ENCODE assay signal across 19 cellular contexts in the genomic region with DNA sequence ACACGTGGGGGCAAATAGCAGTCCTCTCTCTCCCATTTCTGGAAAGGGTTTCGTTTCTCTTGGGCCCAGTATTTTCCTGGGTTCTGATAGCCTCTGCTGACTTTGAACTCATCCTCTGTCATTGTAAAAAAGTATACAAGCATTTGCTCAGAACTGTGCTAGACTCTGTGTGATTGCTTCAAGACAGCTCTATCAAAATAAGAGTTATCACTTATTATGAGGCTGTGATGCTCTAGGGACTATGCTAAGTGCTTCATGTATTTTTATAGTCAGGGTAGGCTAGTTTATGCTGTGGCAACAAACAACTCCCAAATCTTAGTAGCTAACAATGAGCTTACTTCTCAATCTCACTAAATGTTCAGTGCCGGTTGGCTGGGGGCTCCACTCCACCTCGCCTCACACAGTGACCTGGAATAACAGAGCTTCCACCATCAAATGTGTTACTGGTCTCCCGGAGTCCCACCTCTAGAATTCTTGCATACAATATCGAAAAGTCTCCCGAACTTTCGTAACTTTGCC.
DNase-seq lines count a peak whose midpoint lies in the region; ATAC-seq and TF ChIP-seq lines count a peak whose summit lies in the region.
"Had no signal": no experiment of that assay in that cellular context is flagged by ENCODE, and none has a peak within 500 bp of the region (broad histone marks: within the 10 kb centered on the region; RNA-seq: fewer than 3 reads in every experiment).

No MANE protein-coding gene starts in this region.

- no TSS peak for BruUV-seq in A673 (replicated peaks; lab: Mats Ljungman, UMichigan)

- H3K9me2 ChIP-seq in SK-N-SH = no peaks in the 10 kb centered on the region

- no peak overlapping the region for H3K4me3 ChIP-seq in SK-N-SH (ENCODE audit: low read depth in 2 of 2, low read length in 1 of 2)
- H3K4me3 ChIP-seq in coronary artery = no peak overlapping the region
- H3K4me3 ChIP-seq in rectal smooth muscle tissue (ENCODE audit: low read length) = no peak overlapping the region
- no peak overlapping the region for H3K4me3 ChIP-seq in vagina
- no peak overlapping the region for H3K4me3 ChIP-seq in A673 (ENCODE audit: low read depth, low read length, poor library complexity, severe bottlenecking)
- H3K4me3 ChIP-seq: adrenal gland; BLaER1 treated with 17β-estradiol and CSF1 and Interleukin-3, amounts not matched to agents 10 nM and 100 nM; heart right ventricle had no signal

- CTCF ChIA-PET in SK-N-SH (lab: Yijun Ruan, JAX) (interaction anchor here (0.8 to 1.8 kb wide), 5 partner anchors 16 to 386 kb away, joined by 3 to 6 read pairs (median 3); no protein-coding TSS in a partner anchor), A673 (lab: Charles Lee) (no interaction called here)

- DNase-seq in SK-N-SH = no peak
- DNase-seq in coronary artery (ENCODE audit: low spot score) = no peak
- DNase-seq in vagina (ENCODE audit: extremely low spot score in 2 of 2) = no peak
- no peak for DNase-seq in A673 (ENCODE audit: low spot score)
- no peak for DNase-seq in SIG-M5 (lab: John Stamatoyannopoulos, UW)
- DNase-seq: ACHN; activated T-cell treated with anti-CD3 and anti-CD28 coated beads, Interleukin-2, amount 50 U/mL, for 1 hour; adrenal gland; Caco-2; EL; heart right ventricle; NCI-H1417 treated with DMSO at 0.1 percent for 48 hours; stimulated activated CD4-positive, alpha-beta T cell treated with anti-CD3 and anti-CD28 coated beads, Interleukin-12 subunit alpha, Interleukin-12 subunit beta, amount 100 ng/mL, for 4 hours; stimulated activated CD4-positive, alpha-beta T cell treated with anti-CD3 and anti-CD28 coated beads, Interleukin-4, amount 100 ng/mL, for 4 hours; stimulated activated naive CD8-positive, alpha-beta T cell treated with anti-CD3 and anti-CD28 coated beads, Interleukin-15, amount 100 ng/mL, for 72 hours had no signal

- H3K79me2 ChIP-seq in SK-N-SH (ENCODE audit: insufficient read depth) = no peaks in the 10 kb centered on the region

- H3K27ac ChIP-seq in SK-N-SH (ENCODE audit: low read depth in 2 of 2, low read length in 1 of 2) (peak overlapping the region; percentile 75 to 82; a peak in 3 of 4 replicates), coronary artery (peak overlapping the region; percentile 64 to 80), rectal smooth muscle tissue (ENCODE audit: low read depth, low read length) (peak overlapping the region; percentile 87), vagina (peak overlapping the region; percentile 60), A673 (ENCODE audit: low read depth, low read length, poor library complexity, severe bottlenecking) (no peak overlapping the region)
- H3K27ac ChIP-seq: adrenal gland; BLaER1 treated with 17β-estradiol and CSF1 and Interleukin-3, amounts not matched to agents 10 nM and 100 nM had no signal

- TF ChIP-seq RAD21 in SK-N-SH (IDR thresholded peaks at IDR 0.05; ENCODE audit: low read length) = no peak

- H3K27me3 ChIP-seq in SK-N-SH (ENCODE audit: insufficient read depth) (no peaks in the 10 kb centered on the region), rectal smooth muscle tissue (ENCODE audit: control insufficient read depth, insufficient read depth, low read length) (no peaks in the 10 kb centered on the region), vagina (no peaks in the 10 kb centered on the region), A673 (replicated peaks; ENCODE audit: insufficient read depth, low read depth, low read length, poor library complexity) (no peaks in the 10 kb centered on the region)
- H3K27me3 ChIP-seq: adrenal gland; BLaER1 treated with 17β-estradiol and CSF1 and Interleukin-3, amounts not matched to agents 10 nM and 100 nM; heart right ventricle had no signal

- no peaks in the 10 kb centered on the region for H3K36me3 ChIP-seq in SK-N-SH (replicated peaks in 1 of 2; ENCODE audit: control insufficient read depth in 1 of 2, insufficient read depth in 2 of 2, low read length in 1 of 2)
- no peaks in the 10 kb centered on the region for H3K36me3 ChIP-seq in rectal smooth muscle tissue (ENCODE audit: control insufficient read depth, insufficient read depth, low read length)
- H3K36me3 ChIP-seq in vagina = no peaks in the 10 kb centered on the region
- H3K36me3 ChIP-seq in A673 (ENCODE audit: insufficient read depth, low read length, poor library complexity, severe bottlenecking) = no peaks in the 10 kb centered on the region
- H3K36me3 ChIP-seq: adrenal gland, heart right ventricle had no signal

- H3K4me1 ChIP-seq in SK-N-SH (ENCODE audit: control insufficient read depth in 1 of 2, insufficient read depth in 2 of 2, low read depth in 1 of 2, low read length in 1 of 2) (peaks cover 15 to 45% of the 10 kb centered on the region in 2 experiments; a peak in 3 of 4 replicates), rectal smooth muscle tissue (ENCODE audit: control insufficient read depth, insufficient read depth, low read length) (peaks cover 58% of the 10 kb centered on the region), vagina (peaks cover 17% of the 10 kb centered on the region), A673 (ENCODE audit: insufficient read depth, low read length, poor library complexity, severe bottlenecking) (no peaks in the 10 kb centered on the region)

- H2AFZ ChIP-seq in SK-N-SH (ENCODE audit: low read depth) = 0 out of 2 replicates have a peak overlapping the region, but pooled peaks have one; percentile 0

- POLR2A ChIA-PET in SK-N-SH (lab: Yijun Ruan, JAX) (no interaction called here), A673 (lab: Charles Lee; ENCODE audit: low non-redundant PET) (no interaction called here)

- 96% methylated on average over 8 of the region's 8 CpGs for WGBS in SK-N-SH (ENCODE audit: low lambda C conversion rate)

- TF ChIP-seq EP300 in SK-N-SH (IDR thresholded peaks at IDR 0.05; ENCODE audit: borderline replicate concordance in 1 of 2, low read depth in 1 of 2, low read length in 1 of 2) = no peak

- H3K4me2 ChIP-seq in SK-N-SH = no peak overlapping the region
- H3K4me2 ChIP-seq: BLaER1 treated with 17β-estradiol and CSF1 and Interleukin-3, amounts not matched to agents 10 nM and 100 nM had no signal

- no peaks in the 10 kb centered on the region for H4K20me1 ChIP-seq in SK-N-SH (ENCODE audit: insufficient read depth)
- H4K20me1 ChIP-seq: BLaER1 treated with 17β-estradiol and CSF1 and Interleukin-3, amounts not matched to agents 10 nM and 100 nM had no signal

- ATAC-seq in SK-N-SH treated with all-trans-retinoic acid at 6 μM for 48 hours (no peak), GM21526 (IDR thresholded peaks at IDR 0.05; ENCODE audit: low FRiP score, unreplicated experiment) (no peak)
- ATAC-seq: stimulated activated naive CD8-positive, alpha-beta T cell treated with anti-CD3 and anti-CD28 coated beads, Interleukin-15, amount 100 ng/mL, for 72 hours had no signal

- TF ChIP-seq CTCF in SK-N-SH (IDR thresholded peaks at IDR 0.05) = no peak
- TF ChIP-seq CTCF in coronary artery (IDR thresholded peaks at IDR 0.05) = no peak
- no peak for TF ChIP-seq CTCF in vagina (IDR thresholded peaks at IDR 0.05)
- no peak for TF ChIP-seq CTCF in A673 (conservative IDR thresholded peaks at IDR 0.05; ENCODE audit: low read depth, low read length)

- H3K9me3 ChIP-seq in SK-N-SH = no peaks in the 10 kb centered on the region
- H3K9me3 ChIP-seq in vagina = no peaks in the 10 kb centered on the region
- no peaks in the 10 kb centered on the region for H3K9me3 ChIP-seq in A673 (ENCODE audit: low read depth, low read length, poor library complexity, severe bottlenecking)
- H3K9me3 ChIP-seq: adrenal gland, Caco-2 had no signal

- H3K9ac ChIP-seq in SK-N-SH (no peak overlapping the region), rectal smooth muscle tissue (ENCODE audit: low read length) (no peak overlapping the region)
- H3K9ac ChIP-seq: BLaER1 treated with 17β-estradiol and CSF1 and Interleukin-3, amounts not matched to agents 10 nM and 100 nM had no signal

- no peak for TF ChIP-seq POLR2A in vagina (IDR thresholded peaks at IDR 0.05)

- peaks cover 31% of the 10 kb centered on the region for H3F3A ChIP-seq in SK-N-SH (replicated peaks; ENCODE audit: insufficient read depth)

- intact Hi-C loops in vagina (cut with DNase I) (no loop called here), A673 (cut with micrococcal nuclease; ENCODE audit: unreplicated experiment) (no loop called here)

TF ChIP-seq in SK-N-SH, 30 proteins besides CTCF, POLR2A, EP300 and RAD21 (continues in another document):
- no peak for TF ChIP-seq RCOR1 (IDR thresholded peaks at IDR 0.05; ENCODE audit: low read length)
- TF ChIP-seq TAF1 (IDR thresholded peaks at IDR 0.05; ENCODE audit: borderline replicate concordance, low read depth, low read length) = no peak
- no peak for TF ChIP-seq NFIC (IDR thresholded peaks at IDR 0.05; ENCODE audit: borderline replicate concordance)
- no peak for TF ChIP-seq FOSL2 (IDR thresholded peaks at IDR 0.05; ENCODE audit: borderline replicate concordance, low read depth)

TF ChIP-seq in SK-N-SH treated with all-trans-retinoic acid at 6 μM for 48 hours, 23 proteins besides CTCF, POLR2A, EP300 and RAD21:
- TF ChIP-seq BACH2 (CRISPR knock-in tag; IDR thresholded peaks at IDR 0.05; ENCODE audit: borderline replicate concordance) (no peak), ARNTL (CRISPR knock-in tag; IDR thresholded peaks at IDR 0.05; ENCODE audit: borderline replicate concordance, low read depth) (no peak)
